Comparison of ENCODE assay signal across 8 cellular contexts in the genomic region with DNA sequence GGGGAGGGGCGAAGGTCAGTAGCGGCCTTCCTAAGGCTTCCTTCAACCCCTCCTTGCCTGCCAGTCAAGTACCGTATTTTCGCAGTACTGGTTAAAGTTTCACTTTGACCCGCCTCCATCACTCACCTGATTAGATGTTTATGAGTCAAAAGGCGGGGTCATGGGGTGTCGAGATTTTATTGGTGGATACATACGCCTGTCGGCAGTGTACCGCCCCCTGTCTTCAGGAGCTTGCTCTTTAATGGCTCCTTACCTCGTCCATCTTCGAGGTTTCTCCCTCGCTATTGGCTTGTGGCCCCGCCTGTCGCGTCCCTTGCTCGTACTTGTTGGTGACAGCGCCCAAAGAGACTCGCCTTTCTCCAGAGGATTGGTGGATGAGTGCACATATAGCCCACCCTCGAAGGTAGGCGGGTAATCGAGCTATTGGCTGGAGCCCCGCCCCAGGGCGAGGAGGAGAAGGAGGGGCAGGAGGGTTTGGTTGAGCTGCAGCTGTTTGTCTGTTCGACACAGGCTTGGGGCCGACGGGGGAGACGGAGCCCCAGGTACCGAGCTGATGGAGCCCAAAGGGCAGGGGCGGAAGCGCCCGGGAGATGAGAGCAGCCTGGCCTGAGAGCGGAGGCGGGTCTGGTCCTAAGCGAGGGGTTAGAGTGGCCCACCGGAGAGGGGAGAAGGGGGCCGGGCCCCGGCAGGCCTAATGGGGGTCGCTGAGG.
A peak's percentile ranks its signal among the peaks of the same experiment; 100 is the strongest.
DNase-seq lines count a peak whose midpoint lies in the region; ATAC-seq, FAIRE-seq and TF ChIP-seq lines count a peak whose summit lies in the region.

A gene with protein sequence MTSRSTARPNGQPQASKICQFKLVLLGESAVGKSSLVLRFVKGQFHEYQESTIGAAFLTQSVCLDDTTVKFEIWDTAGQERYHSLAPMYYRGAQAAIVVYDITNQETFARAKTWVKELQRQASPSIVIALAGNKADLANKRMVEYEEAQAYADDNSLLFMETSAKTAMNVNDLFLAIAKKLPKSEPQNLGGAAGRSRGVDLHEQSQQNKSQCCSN (plus strand): TSS at position 481 of the 710 bp plus-strand sequence. CDS start 12,883 bp downstream, outside the sequence.

- TF ChIP-seq POLR2A in GM19099 (IDR thresholded peaks at IDR 0.05; ENCODE audit: extremely low read depth, insufficient read length, low read depth): peak; percentile 91

- DNase-seq in AML-193 (lab: John Stamatoyannopoulos, UW) (peak; percentile 100), NCI-H446 treated with DMSO at 0.1 percent for 48 hours (lab: John Stamatoyannopoulos, UW) (peak; percentile 100), cerebellar nuclear complex (lab: John Stamatoyannopoulos, UW) (peak; percentile 100)
- DNase-seq in stimulated activated CD4-positive, alpha-beta T cell treated with anti-CD3 and anti-CD28 coated beads, Interleukin-12 subunit alpha, Interleukin-12 subunit beta, amount 100 ng/mL, for 4 hours: peak; percentile 93

- ATAC-seq in HG03378 (IDR thresholded peaks at IDR 0.05; ENCODE audit: unreplicated experiment): peak; percentile 94
- ATAC-seq in activated CD4-positive, CD25-positive, alpha-beta regulatory T cell treated with anti-CD3 and anti-CD28 coated beads, Interleukin-2, amount 50 U/mL, for 24 hours: peak; percentile 95 to 96

- peak; percentile 97 for FAIRE-seq in islet of Langerhans (lab: Jason Lieb, UNC)

Comparison
In these comparisons a context has a peak if more than half of its experiments do, and no peak if none do; other contexts are left out.
1. Peak in every context shown above with its lines: DNase-seq and ATAC-seq.